ENCODE assay signal across 8 cellular contexts in genomic region chr10:103153765-103154197, GRCh38. TPM values are rescaled to one million over a fixed set of nuclear protein-coding genes. Genes with fewer than 3 reads are reported as not detected.
A peak's percentile ranks its signal among the peaks of the same experiment; 100 is the strongest.
DNase-seq lines count a peak whose midpoint lies in the region; ATAC-seq and TF ChIP-seq lines count a peak whose summit lies in the region.

No MANE protein-coding gene starts in this region.

- H3K4me1 ChIP-seq in heart left ventricle, result peaks cover 0 to 66% (median 50%) of the 10 kb centered on the region in 12 donors
- peaks cover 35% of the 10 kb centered on the region for H3K4me1 ChIP-seq in endocrine pancreas (ENCODE audit: control insufficient read depth, insufficient read depth, low read length)
- peaks cover 0 to 8% of the 10 kb centered on the region in 2 donors for H3K4me1 ChIP-seq in aorta (ENCODE audit: control insufficient read depth in 1 of 2, insufficient read depth in 2 of 2, low read length in 2 of 2)

- H3K27me3 ChIP-seq in heart left ventricle, result no peaks in the 10 kb centered on the region
- H3K27me3 ChIP-seq in endocrine pancreas (ENCODE audit: control insufficient read depth, insufficient read depth, low read length), result no peaks in the 10 kb centered on the region
- no peaks in the 10 kb centered on the region for H3K27me3 ChIP-seq in aorta (ENCODE audit: control insufficient read depth in 1 of 2, insufficient read depth in 2 of 2, low read length in 1 of 2)

- H3K4me3 ChIP-seq in heart left ventricle (peak overlapping the region in 9 of 12 donors; percentile 16 to 46 (median 40)), endocrine pancreas (ENCODE audit: control insufficient read depth, insufficient read depth, low read length) (peak overlapping the region; percentile 68), aorta (ENCODE audit: low read length in 2 of 2) (no peak overlapping the region)

- peaks cover 0 to 4% (median 0%) of the 10 kb centered on the region in 12 donors for H3K9me3 ChIP-seq in heart left ventricle
- H3K9me3 ChIP-seq in endocrine pancreas (ENCODE audit: control insufficient read depth, low read length), result no peaks in the 10 kb centered on the region
- H3K9me3 ChIP-seq in aorta (ENCODE audit: control insufficient read depth, low read length), result no peaks in the 10 kb centered on the region

- no peak for TF ChIP-seq POLR2A in heart left ventricle (IDR thresholded peaks at IDR 0.05)

- H3K36me3 ChIP-seq in heart left ventricle (peaks cover 0 to 37% (median 13%) of the 10 kb centered on the region in 9 donors), endocrine pancreas (ENCODE audit: control insufficient read depth, insufficient read depth, low read length) (no peaks in the 10 kb centered on the region), aorta (ENCODE audit: control insufficient read depth in 1 of 2, insufficient read depth in 2 of 2, low read length in 1 of 2) (no peaks in the 10 kb centered on the region)

- no peak for TF ChIP-seq CTCF in heart left ventricle (IDR thresholded peaks at IDR 0.05)

- H3K27ac ChIP-seq in heart left ventricle (peak overlapping the region; percentile 64 to 87 (median 77)), aorta (ENCODE audit: low read depth in 1 of 2, low read length in 2 of 2) (peak overlapping the region; percentile 33 to 82)

- intact Hi-C loops in heart left ventricle (cut with DNase I), result loop anchor here in 4 of 10 donors (2.0 to 5.0 kb wide), 3 partner anchors 37 to 41 kb away; partner anchors contain the start of gene NT5C2 (in 3 of the 4)
- intact Hi-C loops in Right ventricle myocardium inferior (cut with DNase I), result no loop called here
- intact Hi-C loops in aorta (cut with DNase I), result loop anchor here (5.0 kb wide), 1 partner anchor 46 kb away; no protein-coding TSS in a partner anchor

- no peak for DNase-seq in heart left ventricle
- DNase-seq in Right ventricle myocardium inferior (ENCODE audit: missing footprints), result no peak
- peak; percentile 21 for DNase-seq in myocyte (ENCODE audit: low read depth)
- no peak for DNase-seq in aorta
- DNase-seq in epidermal melanocyte (ENCODE audit: insufficient read length, low spot score), result no peak
- no peak for DNase-seq in NCI-H774 (lab: John Stamatoyannopoulos, UW)

- 20 to 32% (median 27%) methylated on average over 4 of the region's 4 CpGs for WGBS in heart left ventricle, 4 donors
- WGBS in aorta, 2 donors, result 6 to 10% methylated on average over 4 of the region's 4 CpGs

- H3K9ac ChIP-seq in endocrine pancreas (ENCODE audit: control insufficient read depth, insufficient read depth, low read length), result no peak overlapping the region

- ATAC-seq in heart left ventricle (peak in 1 of 4 donors; percentile 16), Right ventricle myocardium inferior (no peak), aorta (ENCODE audit: low FRiP score) (no peak), HG03571 (IDR thresholded peaks at IDR 0.05; ENCODE audit: unreplicated experiment) (no peak)

RNA-seq across cellular contexts. Expression of gene NT5C2, which starts 39.3 kb away (rescaled TPM):
- total RNA-seq in heart left ventricle, result 10 to 100 TPM; 32.0 to 70.6 (median 49.1) TPM
- 10 to 100 TPM; 26.2 to 38.9 TPM for polyA plus RNA-seq in heart left ventricle
- 52.3 TPM for total RNA-seq in Right ventricle myocardium inferior
- total RNA-seq in myocyte, result 57.3 and 79.4 TPM in 2 replicates
- polyA plus RNA-seq in myocyte (2012), result 63.3 TPM
- total RNA-seq in aorta, result 100 to 1,000 TPM in 1 of 2 donors, 10 to 100 TPM in 1; 85.9 to 102 TPM
- polyA plus RNA-seq in aorta, result 10 to 100 TPM; 34.7 to 61.8 TPM

Comparison
In these comparisons a context has a peak if more than half of its experiments do, and no peak if none do; other contexts are left out.
1. H3K4me3 ChIP-seq: peak in heart left ventricle (9 of 12) and endocrine pancreas (single experiment); none in aorta (0 of 2).